In genomic region chr7:151005566-151005965, GRCh38 we compare ENCODE assay signal across 1 cellular context.
TF ChIP-seq lines count a peak whose summit lies in the region.

No MANE protein-coding gene starts in this region.

TF ChIP-seq in WTC11, 78 proteins besides CTCF, POLR2A, EP300 and RAD21:
- TF ChIP-seq PRDM15 (CRISPR knock-in tag; IDR thresholded peaks at IDR 0.05) (peak; percentile 54), PREB (CRISPR knock-in tag; IDR thresholded peaks at IDR 0.05; ENCODE audit: borderline replicate concordance) (no peak)
